Comparison of ENCODE assay signal across 7 cellular contexts in the genomic region with DNA sequence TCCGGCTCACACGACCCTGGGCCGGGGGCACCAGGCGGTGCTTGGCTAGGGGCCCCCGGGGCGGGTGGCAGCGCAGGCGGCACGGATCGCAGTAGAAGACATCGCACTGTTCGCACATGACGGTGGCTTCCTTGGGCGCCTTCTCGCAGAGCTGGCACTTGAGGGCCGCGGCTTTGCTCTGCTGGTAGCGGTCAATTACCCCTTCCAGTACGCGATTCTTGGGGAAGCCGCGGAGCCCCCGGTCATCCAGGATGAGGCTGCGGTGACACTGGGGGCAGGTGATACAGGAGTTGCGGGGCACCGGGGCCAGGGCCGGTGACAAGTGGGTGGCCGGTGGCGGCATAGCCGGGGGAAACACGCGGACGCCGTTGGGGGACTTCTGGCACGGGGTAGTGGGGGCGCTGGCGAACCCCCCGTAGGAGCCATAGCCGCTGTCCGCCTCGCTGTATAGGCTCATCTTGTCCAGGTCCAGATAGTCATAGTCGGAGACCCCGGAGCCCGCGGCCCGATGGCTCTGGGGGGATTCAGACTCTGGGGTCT. TPM values are rescaled to one million over a fixed set of nuclear protein-coding genes. Genes with fewer than 3 reads are reported as not detected.
DNase-seq lines count a peak whose midpoint lies in the region; ATAC-seq, FAIRE-seq and TF ChIP-seq lines count a peak whose summit lies in the region.

No MANE protein-coding gene starts in this region.

- H2AFZ ChIP-seq in OCI-LY3 (ENCODE audit: low read depth, low read length), result peak overlapping the region; percentile 72
- no peak overlapping the region for H2AFZ ChIP-seq in HepG2 (ENCODE audit: low read length)

- intact Hi-C loops in breast epithelium (cut with DNase I; ENCODE audit: low total_unique reads), result no loop called here
- intact Hi-C loops in HepG2 (cut with micrococcal nuclease; ENCODE audit: unreplicated experiment), result loop anchor here (10.0 kb wide), 1 partner anchor 140 kb away; no protein-coding TSS in a partner anchor

- H3K4me2 ChIP-seq in OCI-LY3 (ENCODE audit: low read length) (peak overlapping the region; percentile 88), HepG2 (ENCODE audit: low read depth, low read length) (peak overlapping the region; percentile 85)

- H3K9ac ChIP-seq in OCI-LY3 (ENCODE audit: low read length) (peak overlapping the region; percentile 63), HepG2 (ENCODE audit: insufficient read depth, low read depth, low read length) (no peak overlapping the region)

- H3K9me3 ChIP-seq in OCI-LY3 (ENCODE audit: insufficient read depth, low read length) (no peaks in the 10 kb centered on the region), breast epithelium (no peaks in the 10 kb centered on the region), HepG2 (ENCODE audit: low read length) (no peaks in the 10 kb centered on the region)

- 69% methylated on average over 33 of the region's 46 CpGs for WGBS in HepG2 (ENCODE audit: low lambda C conversion rate)

- TF ChIP-seq POLR2A in breast epithelium (IDR thresholded peaks at IDR 0.05) (no peak), HepG2 (IDR thresholded peaks at IDR 0.05; ENCODE audit: insufficient read depth in 1 of 2, low read depth in 2 of 2, low read length in 2 of 2) (no peak)

- DNase-seq in breast epithelium (ENCODE audit: low spot score in 2 of 2) (no peak), HepG2 (ENCODE audit: low spot score) (no peak)
- peak; percentile 32 for DNase-seq in stimulated activated naive CD8-positive, alpha-beta T cell treated with anti-CD3 and anti-CD28 coated beads, Interleukin-15, Interleukin-2, amounts not matched to agents 100 U/mL and 50 U/mL, for 24 hours

- in situ Hi-C loops in HepG2 (cut with HindIII; ENCODE audit: extremely low pct_ligation_motif_present, low pct_unique_long_range_greater_than_20kb), result no loop called here

- CTCF ChIA-PET in HepG2 (lab: Yijun Ruan, JAX; ENCODE audit: low intra/inter-chr PET ratio, low total read pairs), result no interaction called here

- FAIRE-seq in HepG2 (lab: Jason Lieb, UNC), result no peak

- no peak for TF ChIP-seq EP300 in HepG2 (IDR thresholded peaks at IDR 0.05; ENCODE audit: low read depth in 2 of 2, low read length in 2 of 2)
- TF ChIP-seq EP300 in HepG2 (CRISPR knock-in tag; IDR thresholded peaks at IDR 0.05; ENCODE audit: borderline replicate concordance), result no peak

- BruUV-seq in HepG2 (replicated peaks; lab: Mats Ljungman, UMichigan), result no TSS peak

- H3K36me3 ChIP-seq in OCI-LY3 (replicated peaks; ENCODE audit: low read depth, low read length) (no peaks in the 10 kb centered on the region), breast epithelium (no peaks in the 10 kb centered on the region), HepG2 (replicated peaks in 1 of 2; ENCODE audit: control insufficient read depth in 1 of 2, insufficient read depth in 2 of 2, low read length in 2 of 2) (no peaks in the 10 kb centered on the region)

- H3K79me2 ChIP-seq in OCI-LY3 (ENCODE audit: low read length) (no peaks in the 10 kb centered on the region), HepG2 (ENCODE audit: insufficient read depth, low read length) (no peaks in the 10 kb centered on the region)

- H3K27me3 ChIP-seq in OCI-LY3 (ENCODE audit: low read depth, low read length) (peaks cover 9% of the 10 kb centered on the region; the same call in 1 of the 2 replicates), breast epithelium (peaks cover 5 to 16% of the 10 kb centered on the region in 2 donors), HepG2 (ENCODE audit: control insufficient read depth in 1 of 2, insufficient read depth in 2 of 2, low read length in 2 of 2) (peaks cover 0 to 12% of the 10 kb centered on the region in 2 experiments; a peak in 3 of 5 replicates)

- TF ChIP-seq CTCF in OCI-LY3 (IDR thresholded peaks at IDR 0.05; ENCODE audit: low read depth, low read length) (no peak), breast epithelium (IDR thresholded peaks at IDR 0.05) (no peak), HepG2 (CRISPR knock-in tag; IDR thresholded peaks at IDR 0.05) (no peak)

- H3K4me3 ChIP-seq in OCI-LY3 (ENCODE audit: low read length) (peak overlapping the region; percentile 80), breast epithelium (peak overlapping the region; percentile 58 to 79 (median 78)), HepG2 (replicated peaks in 1 of 3; ENCODE audit: insufficient read depth in 1 of 3, low read depth in 2 of 3, low read length in 3 of 3) (peak overlapping the region; percentile 54 to 78 (median 63); a peak in 4 of 6 replicates)

- H3K4me1 ChIP-seq in OCI-LY3 (ENCODE audit: low read length) (peaks cover 14% of the 10 kb centered on the region), breast epithelium (peaks cover 0 to 5% of the 10 kb centered on the region in 2 donors), HepG2 (ENCODE audit: insufficient read depth, low read length) (peaks cover 7% of the 10 kb centered on the region)

- H3K27ac ChIP-seq in OCI-LY3 (ENCODE audit: low read length) (no peak overlapping the region), breast epithelium (peak overlapping the region; percentile 34 to 87), HepG2 (ENCODE audit: extremely low read length, insufficient read depth, low read length) (no peak overlapping the region)

- no peak for TF ChIP-seq RAD21 in HepG2 (CRISPR knock-in tag; IDR thresholded peaks at IDR 0.05)

- POLR2A ChIA-PET in HepG2 (lab: Yijun Ruan, JAX), result interaction anchor here (0.6 to 1.0 kb wide), 2 partner anchors 150 to 782 kb away, joined by 3 read pairs; partner anchors contain the start of genes DMAC2L and PYGL

- ATAC-seq in GM21825 (IDR thresholded peaks at IDR 0.05; ENCODE audit: unreplicated experiment), result peak; percentile 2
- no peak for ATAC-seq in HepG2
- no peak for ATAC-seq in stimulated activated naive CD8-positive, alpha-beta T cell treated with anti-CD3 and anti-CD28 coated beads, Interleukin-15, Interleukin-2, amounts not matched to agents 100 U/mL and 50 U/mL, for 24 hours
- no peak for ATAC-seq in GM21367 (IDR thresholded peaks at IDR 0.05; ENCODE audit: unreplicated experiment)
- no peak for ATAC-seq in GM21360 (IDR thresholded peaks at IDR 0.05; ENCODE audit: unreplicated experiment)

- H4K20me1 ChIP-seq in OCI-LY3 (ENCODE audit: insufficient read depth, low read length) (no peaks in the 10 kb centered on the region), HepG2 (ENCODE audit: insufficient read depth, low read length) (no peaks in the 10 kb centered on the region)

TF ChIP-seq in HepG2, 621 proteins besides CTCF, POLR2A, EP300 and RAD21:
- TF ChIP-seq, protein P1, sequence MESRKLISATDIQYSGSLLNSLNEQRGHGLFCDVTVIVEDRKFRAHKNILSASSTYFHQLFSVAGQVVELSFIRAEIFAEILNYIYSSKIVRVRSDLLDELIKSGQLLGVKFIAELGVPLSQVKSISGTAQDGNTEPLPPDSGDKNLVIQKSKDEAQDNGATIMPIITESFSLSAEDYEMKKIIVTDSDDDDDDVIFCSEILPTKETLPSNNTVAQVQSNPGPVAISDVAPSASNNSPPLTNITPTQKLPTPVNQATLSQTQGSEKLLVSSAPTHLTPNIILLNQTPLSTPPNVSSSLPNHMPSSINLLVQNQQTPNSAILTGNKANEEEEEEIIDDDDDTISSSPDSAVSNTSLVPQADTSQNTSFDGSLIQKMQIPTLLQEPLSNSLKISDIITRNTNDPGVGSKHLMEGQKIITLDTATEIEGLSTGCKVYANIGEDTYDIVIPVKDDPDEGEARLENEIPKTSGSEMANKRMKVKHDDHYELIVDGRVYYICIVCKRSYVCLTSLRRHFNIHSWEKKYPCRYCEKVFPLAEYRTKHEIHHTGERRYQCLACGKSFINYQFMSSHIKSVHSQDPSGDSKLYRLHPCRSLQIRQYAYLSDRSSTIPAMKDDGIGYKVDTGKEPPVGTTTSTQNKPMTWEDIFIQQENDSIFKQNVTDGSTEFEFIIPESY (CRISPR knock-in tag; IDR thresholded peaks at IDR 0.05), result peak; percentile 54; the same call in 1 of the 2 replicates
- 0 out of 2 replicates have a peak, but pooled peaks have one; percentile 21 for TF ChIP-seq ZNF430 (CRISPR knock-in tag; IDR thresholded peaks at IDR 0.05)
- TF ChIP-seq GMEB2 (CRISPR knock-in tag; IDR thresholded peaks at IDR 0.05; ENCODE audit: low read depth), result no peak

RNA-seq across cellular contexts. Expression of gene TRIM9, which starts 0.6 kb away (rescaled TPM):
- total RNA-seq in breast epithelium, result 1 to 10 TPM; 2.9 to 5.2 (median 4.6) TPM
- 0.04 TPM in 1 of 2 replicates, not detected in the other for total RNA-seq in HepG2 (2016; rRNA removed; fragmentation: Illumina TruSeq; extraction: Trizol)
- not detected in 2 replicates for total RNA-seq in HepG2 (2016; cell fraction: cytosol; rRNA removed; fragmentation: Illumina TruSeq; extraction: Trizol; ENCODE audit: low read depth)
- 0.04 TPM in 1 of 2 replicates, not detected in the other for total RNA-seq in HepG2 (2016; cell fraction: insoluble cytoplasmic fraction; rRNA removed; fragmentation: Illumina TruSeq; extraction: Trizol)
- 0.06 TPM in 1 of 2 replicates, not detected in the other for total RNA-seq in HepG2 (2016; cell fraction: membrane; rRNA removed; fragmentation: Illumina TruSeq; extraction: Trizol)
- 0.09 TPM in 1 of 2 replicates, not detected in the other for total RNA-seq in HepG2 (2016; cell fraction: nucleus; rRNA removed; fragmentation: Illumina TruSeq; extraction: Trizol)
- polyA plus RNA-seq in HepG2 (2011; rRNA removed), result 0.07 and 0.34 TPM in 2 replicates
- 0.17 and 0.21 TPM in 2 replicates for polyA plus RNA-seq in HepG2 (2011; cell fraction: cytosol; rRNA removed)
- 0.21 and 0.38 TPM in 2 replicates for polyA plus RNA-seq in HepG2 (2011; cell fraction: nucleus; rRNA removed)
- polyA plus RNA-seq in HepG2 (2012), result 0.05 and 0.07 TPM in 2 replicates
- polyA plus RNA-seq in HepG2 (2016; cell fraction: cytosol; fragmentation: Illumina TruSeq; extraction: Trizol; ENCODE audit: low read depth), result not detected in 2 replicates
- polyA plus RNA-seq in HepG2 (2016; cell fraction: insoluble cytoplasmic fraction; fragmentation: Illumina TruSeq; extraction: Trizol; ENCODE audit: low read depth), result not detected in 2 replicates
- polyA plus RNA-seq in HepG2 (2016; cell fraction: membrane; fragmentation: Illumina TruSeq; extraction: Trizol; ENCODE audit: low read depth), result not detected in 2 replicates
- 0.15 TPM in 1 of 2 replicates, not detected in the other for polyA plus RNA-seq in HepG2 (2016; cell fraction: nucleus; fragmentation: Illumina TruSeq; extraction: Trizol; ENCODE audit: insufficient read depth, low read depth)
- 0.05 and 0.74 TPM in 2 replicates for polyA minus RNA-seq in HepG2 (2011; rRNA and poly(A)+ RNA removed; ENCODE audit: low replicate concordance)
- not detected in 2 replicates for polyA minus RNA-seq in HepG2 (2011; cell fraction: cytosol; rRNA and poly(A)+ RNA removed)
- polyA minus RNA-seq in HepG2 (2011; cell fraction: nucleus; rRNA and poly(A)+ RNA removed), result 0.13 and 0.50 TPM in 2 replicates

Comparison
In these comparisons a context has a peak if more than half of its experiments do, and no peak if none do; other contexts are left out.
1. H3K27ac ChIP-seq: peak in breast epithelium (2 of 2); none in OCI-LY3 (single experiment) and HepG2 (single experiment).
2. Peak in every context shown above with its lines, with median percentiles within 50 percentile points of each other: H3K4me3 ChIP-seq.